16 cellular contexts compared by ENCODE assay signal in the genomic region with DNA sequence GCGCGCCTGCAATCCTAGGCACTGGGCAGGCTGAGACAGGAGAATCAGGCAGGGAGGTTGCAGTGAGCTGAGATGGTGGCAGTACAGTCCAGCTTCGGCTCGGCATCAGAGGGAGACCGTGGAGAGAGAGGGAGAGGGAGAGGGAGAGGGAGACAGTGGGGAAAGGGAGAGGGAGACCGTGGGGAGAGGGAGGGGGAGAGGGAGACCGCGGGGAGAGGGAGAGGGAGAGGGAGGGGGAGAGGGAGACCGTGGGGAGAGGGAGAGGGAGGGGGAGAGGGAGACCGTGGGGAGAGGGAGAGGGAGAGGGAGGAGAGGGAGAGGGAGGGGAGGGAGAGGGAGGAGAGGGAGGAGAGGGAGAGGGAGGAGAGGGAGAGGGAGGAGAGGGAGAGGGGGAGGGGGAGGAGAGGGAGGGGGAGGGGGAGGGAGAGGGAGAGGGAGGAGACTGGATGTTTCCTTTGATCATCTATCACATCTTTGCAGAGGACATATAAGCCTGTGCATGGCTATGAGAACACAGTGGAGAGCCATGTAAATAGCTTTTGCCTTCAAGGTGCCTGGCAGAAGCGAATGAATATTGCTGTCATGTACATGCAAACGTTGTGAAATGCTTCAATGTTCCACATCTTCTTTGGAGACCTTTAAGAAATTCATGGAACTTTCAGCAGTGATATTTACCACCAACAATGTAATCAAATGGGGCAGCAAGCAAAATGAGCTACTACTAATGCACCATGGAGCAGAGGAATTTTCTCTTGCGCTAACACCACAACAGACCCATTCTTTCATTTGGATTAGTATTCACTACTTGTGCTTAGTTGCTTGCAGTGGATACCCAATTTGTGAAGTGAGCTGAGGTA. TPM values are rescaled to one million over a fixed set of nuclear protein-coding genes. Genes with fewer than 3 reads are reported as not detected.
"Had no signal": no experiment of that assay in that cellular context is flagged by ENCODE, and none has a peak within 500 bp of the region (broad histone marks: within the 10 kb centered on the region; RNA-seq: fewer than 3 reads in every experiment).

No MANE protein-coding gene starts in this region.

- H3K27ac Mint-ChIP-seq: activated CD4-positive, alpha-beta T cell treated with anti-CD3 and anti-CD28 coated beads, Interleukin-2, amount 10 ng/mL, durations not matched to agents 24 days and 14 days; activated CD8-positive, alpha-beta T cell treated with anti-CD3 and anti-CD28 coated beads, Interleukin-2, amount 10 ng/mL, durations not matched to agents 7 days and 5 days; activated T-cell treated with anti-CD3 and anti-CD28 coated beads, Interleukin-2, amount 50 U/mL, for 24 hours; endodermal cell; stimulated activated effector memory CD8-positive, alpha-beta T cell treated with anti-CD3 and anti-CD28 coated beads, Interleukin-12 subunit alpha, Interleukin-12 subunit beta, amount 100 ng/mL, for 72 hours; T-cell had no signal

- H3K27ac ChIP-seq: ascending aorta, left ventricle myocardium inferior, pancreas, sigmoid colon, upper lobe of right lung had no signal

- H3K4me3 Mint-ChIP-seq: activated CD4-positive, alpha-beta T cell treated with anti-CD3 and anti-CD28 coated beads, Interleukin-2, amount 10 ng/mL, durations not matched to agents 24 days and 14 days; activated CD8-positive, alpha-beta T cell treated with anti-CD3 and anti-CD28 coated beads, Interleukin-2, amount 10 ng/mL, durations not matched to agents 7 days and 5 days; activated T-cell treated with anti-CD3 and anti-CD28 coated beads, Interleukin-2, amount 50 U/mL, for 24 hours; endodermal cell; naive thymus-derived CD8-positive, alpha-beta T cell; stimulated activated effector memory CD8-positive, alpha-beta T cell treated with anti-CD3 and anti-CD28 coated beads, Interleukin-12 subunit alpha, Interleukin-12 subunit beta, amount 100 ng/mL, for 72 hours; T-cell had no signal

- H3K9me3 ChIP-seq: ascending aorta, left ventricle myocardium inferior, pancreas, sigmoid colon, upper lobe of right lung had no signal

- H3K27me3 Mint-ChIP-seq: activated T-cell treated with anti-CD3 and anti-CD28 coated beads, Interleukin-2, amount 50 U/mL, for 24 hours had no signal

- H3K36me3 Mint-ChIP-seq: naive thymus-derived CD8-positive, alpha-beta T cell; stimulated activated effector memory CD8-positive, alpha-beta T cell treated with anti-CD3 and anti-CD28 coated beads, Interleukin-12 subunit alpha, Interleukin-12 subunit beta, amount 100 ng/mL, for 72 hours; T-cell had no signal

- H3K36me3 ChIP-seq: ascending aorta, left ventricle myocardium inferior, pancreas, sigmoid colon, upper lobe of right lung had no signal

- H3K4me3 ChIP-seq: ascending aorta, left ventricle myocardium inferior, pancreas, sigmoid colon, upper lobe of right lung had no signal

- H3K27me3 ChIP-seq: ascending aorta, pancreas, upper lobe of right lung had no signal

- H3K4me1 ChIP-seq: pancreas had no signal

- H3K9me3 Mint-ChIP-seq: activated CD4-positive, alpha-beta T cell treated with anti-CD3 and anti-CD28 coated beads, Interleukin-2, amount 10 ng/mL, durations not matched to agents 24 days and 14 days; activated T-cell treated with anti-CD3 and anti-CD28 coated beads, Interleukin-2, amount 50 U/mL, for 24 hours; naive thymus-derived CD8-positive, alpha-beta T cell; stimulated activated effector memory CD8-positive, alpha-beta T cell treated with anti-CD3 and anti-CD28 coated beads, Interleukin-12 subunit alpha, Interleukin-12 subunit beta, amount 100 ng/mL, for 72 hours; T-cell had no signal

- H3K4me1 Mint-ChIP-seq: stimulated activated effector memory CD8-positive, alpha-beta T cell treated with anti-CD3 and anti-CD28 coated beads, Interleukin-12 subunit alpha, Interleukin-12 subunit beta, amount 100 ng/mL, for 72 hours had no signal

- FAIRE-seq: colon, pancreas had no signal

RNA-seq across cellular contexts. Expression of a gene that starts 44.3 kb away (rescaled TPM):
- total RNA-seq: activated CD4-positive, alpha-beta T cell treated with anti-CD3 and anti-CD28 coated beads, Interleukin-2, amount 10 ng/mL, durations not matched to agents 24 days and 14 days; activated CD8-positive, alpha-beta T cell treated with anti-CD3 and anti-CD28 coated beads, Interleukin-2, amount 10 ng/mL, durations not matched to agents 7 days and 5 days; ascending aorta; endodermal cell; left ventricle myocardium inferior; naive thymus-derived CD8-positive, alpha-beta T cell; pancreas; pulmonary artery endothelial cell; sigmoid colon; T-cell; upper lobe of right lung had no signal
- polyA plus RNA-seq: naive thymus-derived CD8-positive, alpha-beta T cell; pancreas; sigmoid colon had no signal

RNA-seq across cellular contexts. Expression of a gene that starts 46.5 kb away (rescaled TPM):
- total RNA-seq: activated CD4-positive, alpha-beta T cell treated with anti-CD3 and anti-CD28 coated beads, Interleukin-2, amount 10 ng/mL, durations not matched to agents 24 days and 14 days; activated CD8-positive, alpha-beta T cell treated with anti-CD3 and anti-CD28 coated beads, Interleukin-2, amount 10 ng/mL, durations not matched to agents 7 days and 5 days; ascending aorta; naive thymus-derived CD8-positive, alpha-beta T cell; T-cell had no signal
- polyA plus RNA-seq: naive thymus-derived CD8-positive, alpha-beta T cell had no signal

RNA-seq across cellular contexts. Expression of a gene that starts 52.1 kb away (rescaled TPM):
- total RNA-seq: activated CD4-positive, alpha-beta T cell treated with anti-CD3 and anti-CD28 coated beads, Interleukin-2, amount 10 ng/mL, durations not matched to agents 24 days and 14 days; activated CD8-positive, alpha-beta T cell treated with anti-CD3 and anti-CD28 coated beads, Interleukin-2, amount 10 ng/mL, durations not matched to agents 7 days and 5 days; ascending aorta; endodermal cell; epithelial cell of proximal tubule; left ventricle myocardium inferior; naive thymus-derived CD8-positive, alpha-beta T cell; pulmonary artery endothelial cell; sigmoid colon; T-cell; upper lobe of right lung had no signal
- polyA plus RNA-seq: naive thymus-derived CD8-positive, alpha-beta T cell; sigmoid colon had no signal

RNA-seq across cellular contexts. Expression of a gene that starts 57.8 kb away (rescaled TPM):
- total RNA-seq: activated CD4-positive, alpha-beta T cell treated with anti-CD3 and anti-CD28 coated beads, Interleukin-2, amount 10 ng/mL, durations not matched to agents 24 days and 14 days; activated CD8-positive, alpha-beta T cell treated with anti-CD3 and anti-CD28 coated beads, Interleukin-2, amount 10 ng/mL, durations not matched to agents 7 days and 5 days; ascending aorta; endodermal cell; naive thymus-derived CD8-positive, alpha-beta T cell; pancreas; pulmonary artery endothelial cell; sigmoid colon; T-cell; upper lobe of right lung had no signal
- polyA plus RNA-seq: keratinocyte; naive thymus-derived CD8-positive, alpha-beta T cell; sigmoid colon had no signal
